13 cellular contexts compared by ENCODE assay signal in genomic region chr10:78255214-78255613, GRCh38.
A peak's percentile ranks its signal among the peaks of the same experiment; 100 is the strongest.
DNase-seq lines count a peak whose midpoint lies in the region; ATAC-seq and TF ChIP-seq lines count a peak whose summit lies in the region.
"Had no signal": no experiment of that assay in that cellular context is flagged by ENCODE, and none has a peak within 500 bp of the region (broad histone marks: within the 10 kb centered on the region; RNA-seq: fewer than 3 reads in every experiment).

No MANE protein-coding gene starts in this region.

- H3K4me1 Mint-ChIP-seq in Calu3 (ENCODE audit: low read depth, unreplicated experiment) (peaks cover 8% of the 10 kb centered on the region), osteocyte (ENCODE audit: unreplicated experiment) (peaks cover 32% of the 10 kb centered on the region)

- intact Hi-C loops in Calu3 (cut with micrococcal nuclease; ENCODE audit: unreplicated experiment): no loop called here
- intact Hi-C loops in Panc1 (cut with micrococcal nuclease; ENCODE audit: unreplicated experiment): no loop called here

- H3K36me3 Mint-ChIP-seq in Calu3 (ENCODE audit: insufficient read depth, unreplicated experiment) (no peaks in the 10 kb centered on the region), osteocyte (ENCODE audit: unreplicated experiment) (no peaks in the 10 kb centered on the region)

- no peak overlapping the region for H3K4me3 ChIP-seq in Panc1 (ENCODE audit: low read depth in 2 of 2, low read length in 2 of 2)
- H3K4me3 ChIP-seq: BLaER1 had no signal

- H3K27me3 Mint-ChIP-seq in Calu3 (ENCODE audit: unreplicated experiment): peaks cover 21% of the 10 kb centered on the region
- H3K27me3 Mint-ChIP-seq in osteocyte (ENCODE audit: unreplicated experiment): no peaks in the 10 kb centered on the region

- DNase-seq in Calu3 (no peak), Panc1 (ENCODE audit: low read depth, low spot score) (no peak), epithelial cell of prostate (ENCODE audit: low read depth, low spot score) (peak; percentile 59), osteocyte (ENCODE audit: extremely low spot score, unreplicated experiment) (no peak), HUDEP-2 (lab: John Stamatoyannopoulos, UW; ENCODE audit: unreplicated experiment in 76 of 76) (no peak)
- DNase-seq in activated CD4-positive, alpha-beta T cell treated with anti-CD3 and anti-CD28 coated beads, Interleukin-2, amount 50 U/mL, for 1 hour: no peak
- DNase-seq: activated T-cell treated with anti-CD3 and anti-CD28 coated beads, Interleukin-2, amount 50 U/mL, for 48 hours; NCI-H2081; stimulated activated naive CD8-positive, alpha-beta T cell treated with anti-CD3 and anti-CD28 coated beads, Interleukin-15, amount 100 ng/mL, for 72 hours; T-helper 9 cell had no signal

- H3K4me3 Mint-ChIP-seq in Calu3 (ENCODE audit: low read depth, unreplicated experiment): no peak overlapping the region
- H3K4me3 Mint-ChIP-seq in osteocyte (ENCODE audit: unreplicated experiment): peak overlapping the region; percentile 43
- H3K4me3 Mint-ChIP-seq: stimulated activated naive CD8-positive, alpha-beta T cell treated with anti-CD3 and anti-CD28 coated beads, Interleukin-15, amount 100 ng/mL, for 72 hours had no signal

- in situ Hi-C loops in Panc1 (cut with HindIII; ENCODE audit: low pct_unique_long_range_greater_than_20kb, low sequenced_read_pairs): no loop called here

- H3K27me3 ChIP-seq in Panc1 (ENCODE audit: control insufficient read depth, insufficient read depth, low read length): no peaks in the 10 kb centered on the region
- H3K27me3 ChIP-seq: BLaER1 had no signal

- H3K9me3 ChIP-seq in Panc1 (ENCODE audit: control insufficient read depth, insufficient read depth, low read depth, low read length): peaks cover 8% of the 10 kb centered on the region; the same call in 1 of the 2 replicates
- H3K9me3 ChIP-seq: BLaER1 had no signal

- CTCF ChIA-PET in Calu3 (lab: Charles Lee): interaction anchor here (0.6 kb wide), 1 partner anchor 158 kb away, joined by 3 read pairs; no protein-coding TSS in a partner anchor
- CTCF ChIA-PET in Panc1 (lab: Charles Lee): no interaction called here

- no TSS peak for BruUV-seq in Calu3 (replicated peaks; lab: Mats Ljungman, UMichigan)
- BruUV-seq in Panc1 (replicated peaks; lab: Mats Ljungman, UMichigan): no TSS peak

- peaks cover 6% of the 10 kb centered on the region; the same call in 1 of the 2 replicates for H3K4me1 ChIP-seq in Panc1 (ENCODE audit: control insufficient read depth, insufficient read depth, low read length)

- H3K27ac ChIP-seq in Panc1 (ENCODE audit: low read length) (peak overlapping the region; percentile 68; the same call in 1 of the 2 replicates), epithelial cell of prostate (peak overlapping the region; percentile 93)
- H3K27ac ChIP-seq: BLaER1 had no signal

- TF ChIP-seq CTCF in Calu3 (IDR thresholded peaks at IDR 0.05; ENCODE audit: unreplicated experiment) (no peak), Panc1 (IDR thresholded peaks at IDR 0.05) (no peak), osteocyte (IDR thresholded peaks at IDR 0.05) (no peak)

- no peaks in the 10 kb centered on the region for H3K36me3 ChIP-seq in Panc1 (ENCODE audit: control insufficient read depth, insufficient read depth, low read length)
- H3K36me3 ChIP-seq: BLaER1 had no signal

- peak overlapping the region; percentile 24 for H3K27ac Mint-ChIP-seq in Calu3 (ENCODE audit: unreplicated experiment)
- peak overlapping the region; percentile 90 for H3K27ac Mint-ChIP-seq in osteocyte (ENCODE audit: unreplicated experiment)

- POLR2A ChIA-PET in Panc1 (lab: Charles Lee): no interaction called here

- H3K9me3 Mint-ChIP-seq in Calu3 (ENCODE audit: low read depth, unreplicated experiment): peaks cover 3% of the 10 kb centered on the region
- peaks cover 8% of the 10 kb centered on the region for H3K9me3 Mint-ChIP-seq in osteocyte (ENCODE audit: unreplicated experiment)
- H3K9me3 Mint-ChIP-seq: stimulated activated naive CD8-positive, alpha-beta T cell treated with anti-CD3 and anti-CD28 coated beads, Interleukin-15, amount 100 ng/mL, for 72 hours had no signal

- ATAC-seq in Panc1 (no peak), GM21515 (IDR thresholded peaks at IDR 0.05; ENCODE audit: unreplicated experiment) (no peak), HG03108 (IDR thresholded peaks at IDR 0.05; ENCODE audit: unreplicated experiment) (no peak)
- ATAC-seq: stimulated activated naive CD8-positive, alpha-beta T cell treated with anti-CD3 and anti-CD28 coated beads, Interleukin-15, amount 100 ng/mL, for 72 hours had no signal
